In genomic region chr6:45739058-45739457, GRCh38 we compare ENCODE assay signal across 34 cellular contexts.
"Had no signal": no experiment of that assay in that cellular context is flagged by ENCODE, and none has a peak within 500 bp of the region (broad histone marks: within the 10 kb centered on the region; RNA-seq: fewer than 3 reads in every experiment).

No MANE protein-coding gene starts in this region.

- H3K36me3 ChIP-seq: MG63 had no signal

- H3K9me3 ChIP-seq: MG63 had no signal

- H3K27me3 ChIP-seq: MG63 had no signal

- H3K4me3 ChIP-seq: MG63 had no signal

- DNase-seq: Karpas-422, Kasumi-1, MG63, MM.1S, MV-4-11, NCI-H1048, NCI-H1092, NCI-H1092 treated with DMSO at 0.1 percent for 48 hours, NCI-H1105, NCI-H1105 treated with DMSO at 0.1 percent for 48 hours, NCI-H1417, NCI-H1417 treated with DMSO at 0.1 percent for 48 hours, NCI-H1436, NCI-H1436 treated with DMSO at 0.1 percent for 48 hours, NCI-H146, NCI-H1694, NCI-H1694 treated with DMSO at 0.1 percent for 48 hours, NCI-H187, NCI-H187 treated with DMSO at 0.1 percent for 48 hours, NCI-H1930, NCI-H2029, NCI-H2029 treated with DMSO at 0.1 percent for 48 hours, NCI-H2081, NCI-H2081 treated with DMSO at 0.1 percent for 48 hours, NCI-H2107, NCI-H2171, NCI-H2171 treated with DMSO at 0.1 percent for 48 hours, NCI-H2227 treated with DMSO at 0.1 percent for 48 hours, NCI-H345, NCI-H446, NCI-H446 treated with DMSO at 0.1 percent for 48 hours, NCI-H510A, NCI-H510A treated with DMSO at 0.1 percent for 48 hours, NCI-H524 had no signal
